Comparison of ENCODE assay signal across 36 cellular contexts in the genomic region with DNA sequence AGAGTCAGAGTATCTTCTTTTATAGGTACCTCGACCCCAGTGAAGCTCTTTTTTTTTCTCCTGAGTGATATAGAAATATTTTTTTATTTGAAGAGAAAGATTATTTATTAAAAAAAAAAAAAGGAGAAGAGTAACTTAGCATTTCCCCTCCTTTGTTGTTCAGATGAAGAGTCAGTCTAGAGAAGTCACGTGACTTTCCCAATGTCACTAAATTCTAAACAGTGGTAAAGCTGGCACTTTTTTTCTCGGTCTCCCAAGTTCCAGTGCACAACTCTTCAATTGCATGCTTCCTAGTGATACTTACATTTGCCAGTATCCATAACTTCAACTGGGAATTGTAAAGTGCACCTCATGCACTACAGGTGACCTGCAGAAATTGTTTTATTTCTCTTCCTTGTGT.
"Had no signal": no experiment of that assay in that cellular context is flagged by ENCODE, and none has a peak within 500 bp of the region (broad histone marks: within the 10 kb centered on the region; RNA-seq: fewer than 3 reads in every experiment).

No MANE protein-coding gene starts in this region.

- H3K9me3 ChIP-seq: MG63 had no signal

- H3K4me3 ChIP-seq: MG63 had no signal

- DNase-seq: Karpas-422, Kasumi-1, MG63, MM.1S, MV-4-11, NCI-H1048, NCI-H1092, NCI-H1092 treated with DMSO at 0.1 percent for 48 hours, NCI-H1105, NCI-H1105 treated with DMSO at 0.1 percent for 48 hours, NCI-H1417, NCI-H1417 treated with DMSO at 0.1 percent for 48 hours, NCI-H1436, NCI-H1436 treated with DMSO at 0.1 percent for 48 hours, NCI-H146, NCI-H1694, NCI-H1694 treated with DMSO at 0.1 percent for 48 hours, NCI-H187, NCI-H187 treated with DMSO at 0.1 percent for 48 hours, NCI-H1930, NCI-H2029, NCI-H2029 treated with DMSO at 0.1 percent for 48 hours, NCI-H2081, NCI-H2081 treated with DMSO at 0.1 percent for 48 hours, NCI-H2107, NCI-H2171, NCI-H2171 treated with DMSO at 0.1 percent for 48 hours, NCI-H2227 treated with DMSO at 0.1 percent for 48 hours, NCI-H226, NCI-H345, NCI-H446, NCI-H446 treated with DMSO at 0.1 percent for 48 hours, NCI-H510A, NCI-H510A treated with DMSO at 0.1 percent for 48 hours, NCI-H524, NCI-H524 treated with DMSO at 0.1 percent for 48 hours had no signal

- H3K27me3 ChIP-seq: MG63 had no signal
